ENCODE assay signal across 8 cellular contexts in genomic region chr6:157786221-157786620, GRCh38.
"Had no signal": no experiment of that assay in that cellular context is flagged by ENCODE, and none has a peak within 500 bp of the region (broad histone marks: within the 10 kb centered on the region; RNA-seq: fewer than 3 reads in every experiment).

No MANE protein-coding gene starts in this region.

- FAIRE-seq: G401.6, GM12878, GM12891, GM12892, GM18507, GM19239 had no signal

- ATAC-seq: GM12878 had no signal

- DNase-seq: GDM1, GF-D8 had no signal

- H3K4me3 ChIP-seq: GM12878 had no signal
